In the genomic region with DNA sequence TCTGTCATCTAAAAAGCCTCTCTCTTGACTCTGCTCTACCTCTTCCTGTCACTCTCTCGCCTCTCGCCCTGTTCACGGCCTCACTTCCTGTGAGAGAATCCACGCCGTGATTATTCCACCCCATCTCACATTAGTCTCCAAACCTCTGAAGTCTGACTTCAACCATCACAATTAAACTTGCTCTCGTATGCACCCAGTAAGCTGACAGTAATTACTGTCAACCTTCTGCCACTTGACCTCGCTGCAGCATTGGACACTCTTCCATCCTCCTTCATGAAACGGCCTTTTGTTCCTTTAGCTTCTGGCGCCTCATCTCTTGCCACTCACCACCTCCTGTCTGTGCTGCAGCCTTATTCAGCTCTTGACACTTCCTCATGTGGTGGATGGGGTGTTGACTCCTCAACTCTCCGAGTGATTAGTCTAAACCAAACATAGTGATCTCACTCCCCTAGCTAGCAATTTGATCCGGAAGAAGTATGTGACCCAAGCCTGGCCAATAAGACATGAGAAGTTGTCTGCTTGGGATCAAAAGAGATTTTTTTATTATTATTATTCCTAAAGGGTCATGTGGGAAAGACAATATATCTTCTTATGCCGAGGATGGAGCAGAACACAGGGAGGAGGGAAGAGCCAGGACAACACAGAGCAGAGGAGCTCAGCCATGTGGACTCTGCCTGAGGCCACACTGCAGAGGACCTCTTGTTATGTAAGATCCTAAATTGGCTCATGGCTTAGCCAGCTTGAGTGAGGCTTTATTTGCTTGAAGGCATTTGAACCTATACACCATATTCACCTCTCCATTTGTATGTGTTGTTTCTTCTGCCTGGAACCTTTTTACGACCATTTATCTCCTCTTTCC, we compare ENCODE assay signal across 12 cellular contexts. TPM values are rescaled to one million over a fixed set of nuclear protein-coding genes. Genes with fewer than 3 reads are reported as not detected.
DNase-seq lines count a peak whose midpoint lies in the region; ATAC-seq and TF ChIP-seq lines count a peak whose summit lies in the region.
"Had no signal": no experiment of that assay in that cellular context is flagged by ENCODE, and none has a peak within 500 bp of the region (broad histone marks: within the 10 kb centered on the region; RNA-seq: fewer than 3 reads in every experiment).

No MANE protein-coding gene starts in this region.

- peak; percentile 66 for ATAC-seq in CD4-positive, alpha-beta T cell (ENCODE audit: poor library complexity)
- ATAC-seq in GM21825 (IDR thresholded peaks at IDR 0.05; ENCODE audit: unreplicated experiment) = no peak
- ATAC-seq: stimulated activated naive B cell treated with anti-CD40 and anti-IgM and Interleukin-4, amounts not matched to agents 10 μg/mL and 1 μg/mL and 100 μg/mL, for 72 hours had no signal

- no peak overlapping the region for H2BK5ac ChIP-seq in mesenchymal stem cell (ENCODE audit: low read depth, low read length, poor library complexity, severe bottlenecking)

- H3K27me3 Mint-ChIP-seq in CD4-positive, alpha-beta T cell = no peaks in the 10 kb centered on the region
- no peaks in the 10 kb centered on the region for H3K27me3 Mint-ChIP-seq in IgD-negative memory B cell
- no peaks in the 10 kb centered on the region for H3K27me3 Mint-ChIP-seq in activated T-helper 1 cell treated with anti-CD3 and anti-CD28 coated beads, Interleukin-12 subunit alpha, Interleukin-12 subunit beta, Interleukin-2, Interleukin-4 antibody, amounts not matched to agents 30 ng/mL and 10 ng/mL and 1 ng/mL, durations not matched to agents 14 hours and 24 hours and 36 hours (ENCODE audit: insufficient read depth)
- H3K27me3 Mint-ChIP-seq: stimulated activated naive B cell treated with anti-CD40 and anti-IgM and Interleukin-4, amounts not matched to agents 10 μg/mL and 1 μg/mL and 100 μg/mL, for 72 hours had no signal

- H3K9me3 ChIP-seq in CD4-positive, alpha-beta T cell (ENCODE audit: control insufficient read depth, low read length) = peaks cover 3% of the 10 kb centered on the region
- H3K9me3 ChIP-seq in mesenchymal stem cell (ENCODE audit: control insufficient read depth, low read length) (peaks cover 3% of the 10 kb centered on the region), ovary (no peaks in the 10 kb centered on the region)

- TF ChIP-seq CTCF in CD4-positive, alpha-beta T cell (IDR thresholded peaks at IDR 0.05) = no peak
- no peak for TF ChIP-seq CTCF in ovary (IDR thresholded peaks at IDR 0.05)

- H3K4me3 Mint-ChIP-seq in CD4-positive, alpha-beta T cell = peak overlapping the region; percentile 21
- H3K4me3 Mint-ChIP-seq in IgD-negative memory B cell = peak overlapping the region in 3 of 4 donors; percentile 10 to 77 (median 69)
- H3K4me3 Mint-ChIP-seq in activated T-helper 1 cell treated with anti-CD3 and anti-CD28 coated beads, Interleukin-12 subunit alpha, Interleukin-12 subunit beta, Interleukin-2, Interleukin-4 antibody, amounts not matched to agents 30 ng/mL and 10 ng/mL and 1 ng/mL, durations not matched to agents 14 hours and 24 hours and 36 hours = peak overlapping the region; percentile 63
- H3K4me3 Mint-ChIP-seq: stimulated activated naive B cell treated with anti-CD40 and anti-IgM and Interleukin-4, amounts not matched to agents 10 μg/mL and 1 μg/mL and 100 μg/mL, for 72 hours had no signal

- DNase-seq in CD4-positive, alpha-beta T cell = peak in 5 of 10 experiments; percentile 13 to 37 (median 22)
- DNase-seq in activated T-helper 1 cell treated with anti-CD3 and anti-CD28 coated beads, Interleukin-12 subunit alpha, Interleukin-12 subunit beta, Interleukin-2, Interleukin-4 antibody, amounts not matched to agents 30 ng/mL and 10 ng/mL and 1 ng/mL, durations not matched to agents 14 hours and 24 hours and 36 hours (ENCODE audit: low spot score) = no peak
- no peak for DNase-seq in mesenchymal stem cell
- no peak for DNase-seq in ureter (ENCODE audit: low spot score)
- no peak for DNase-seq in germinal center (ENCODE audit: low spot score)
- no peak for DNase-seq in ovary
- DNase-seq: C1 segment of cervical spinal cord; cerebellar nuclear complex; NCI-H1105 treated with DMSO at 0.1 percent for 48 hours; stimulated activated naive B cell treated with anti-CD40 and anti-IgM and Interleukin-4, amounts not matched to agents 10 μg/mL and 1 μg/mL and 100 μg/mL, for 72 hours had no signal

- H3K4me2 ChIP-seq in mesenchymal stem cell (ENCODE audit: low read length, poor library complexity, severe bottlenecking) = no peak overlapping the region

- H2AK5ac ChIP-seq in mesenchymal stem cell (ENCODE audit: low read length, severe bottlenecking) = no peak overlapping the region

- CTCF ChIA-PET in CD4-positive, alpha-beta T cell (lab: Charles Lee) = no interaction called here

- peak overlapping the region; percentile 21 for H3K27ac Mint-ChIP-seq in CD4-positive, alpha-beta T cell
- peak overlapping the region in 2 of 3 donors; percentile 0 to 68 for H3K27ac Mint-ChIP-seq in IgD-negative memory B cell
- H3K27ac Mint-ChIP-seq in activated T-helper 1 cell treated with anti-CD3 and anti-CD28 coated beads, Interleukin-12 subunit alpha, Interleukin-12 subunit beta, Interleukin-2, Interleukin-4 antibody, amounts not matched to agents 30 ng/mL and 10 ng/mL and 1 ng/mL, durations not matched to agents 14 hours and 24 hours and 36 hours = peak overlapping the region; percentile 87
- H3K27ac Mint-ChIP-seq: stimulated activated naive B cell treated with anti-CD40 and anti-IgM and Interleukin-4, amounts not matched to agents 10 μg/mL and 1 μg/mL and 100 μg/mL, for 72 hours had no signal

- H2AFZ ChIP-seq in mesenchymal stem cell (ENCODE audit: low read depth, low read length) = no peak overlapping the region

- H3K23ac ChIP-seq in mesenchymal stem cell (ENCODE audit: low read length in 2 of 2) = no peak overlapping the region

- H4K91ac ChIP-seq in mesenchymal stem cell (ENCODE audit: low read length) = peak overlapping the region; percentile 39

- no peaks in the 10 kb centered on the region for H3K36me3 Mint-ChIP-seq in CD4-positive, alpha-beta T cell (ENCODE audit: low read depth)
- H3K36me3 Mint-ChIP-seq in IgD-negative memory B cell = no peaks in the 10 kb centered on the region
- peaks cover 19% of the 10 kb centered on the region for H3K36me3 Mint-ChIP-seq in activated T-helper 1 cell treated with anti-CD3 and anti-CD28 coated beads, Interleukin-12 subunit alpha, Interleukin-12 subunit beta, Interleukin-2, Interleukin-4 antibody, amounts not matched to agents 30 ng/mL and 10 ng/mL and 1 ng/mL, durations not matched to agents 14 hours and 24 hours and 36 hours (ENCODE audit: low read depth)

- no peak overlapping the region for H2BK15ac ChIP-seq in mesenchymal stem cell (ENCODE audit: low read depth, poor library complexity, severe bottlenecking)

- H3K14ac ChIP-seq in mesenchymal stem cell (ENCODE audit: low read length in 2 of 2) = no peak overlapping the region

- peak overlapping the region; percentile 38 to 42 for H2BK12ac ChIP-seq in mesenchymal stem cell (ENCODE audit: low read length in 2 of 2)

- intact Hi-C loops in CD4-positive, alpha-beta T cell (cut with DNase I, micrococcal nuclease) = no loop called here
- intact Hi-C loops in activated T-helper 1 cell treated with anti-CD3 and anti-CD28 coated beads, Interleukin-12 subunit alpha, Interleukin-12 subunit beta, Interleukin-2, Interleukin-4 antibody, amounts not matched to agents 30 ng/mL and 10 ng/mL and 1 ng/mL, durations not matched to agents 14 hours and 24 hours and 36 hours (cut with micrococcal nuclease) = no loop called here
- intact Hi-C loops in ovary (cut with DNase I) = no loop called here

- H2BK120ac ChIP-seq in mesenchymal stem cell (ENCODE audit: low read depth, low read length) = peak overlapping the region; percentile 5

- H3K4me1 Mint-ChIP-seq in CD4-positive, alpha-beta T cell (ENCODE audit: low read depth) = peaks cover 42% of the 10 kb centered on the region
- peaks cover 10 to 18% (median 16%) of the 10 kb centered on the region in 3 donors for H3K4me1 Mint-ChIP-seq in IgD-negative memory B cell
- peaks cover 41% of the 10 kb centered on the region for H3K4me1 Mint-ChIP-seq in activated T-helper 1 cell treated with anti-CD3 and anti-CD28 coated beads, Interleukin-12 subunit alpha, Interleukin-12 subunit beta, Interleukin-2, Interleukin-4 antibody, amounts not matched to agents 30 ng/mL and 10 ng/mL and 1 ng/mL, durations not matched to agents 14 hours and 24 hours and 36 hours (ENCODE audit: low read depth)

- H3K4me1 ChIP-seq in mesenchymal stem cell (ENCODE audit: control insufficient read depth, insufficient read depth, low read depth, low read length) (no peaks in the 10 kb centered on the region), ovary (ENCODE audit: insufficient read depth) (no peaks in the 10 kb centered on the region)

- H3K79me1 ChIP-seq in mesenchymal stem cell (replicated peaks; ENCODE audit: low read length, poor library complexity, severe bottlenecking) = no peaks in the 10 kb centered on the region

- no peak overlapping the region for H3K9ac ChIP-seq in mesenchymal stem cell (ENCODE audit: low read length)

- H3K4me3 ChIP-seq in mesenchymal stem cell (ENCODE audit: insufficient read depth in 1 of 2, low read depth in 1 of 2, low read length in 2 of 2) (no peak overlapping the region), ovary (no peak overlapping the region)

- H3K27ac ChIP-seq in CD4-positive, alpha-beta T cell (ENCODE audit: low read depth, low read length) = no peak overlapping the region
- H3K27ac ChIP-seq in mesenchymal stem cell (ENCODE audit: low read length, poor library complexity, severe bottlenecking) (no peak overlapping the region), ovary (no peak overlapping the region)

- peak overlapping the region in 1 of 2 experiments; percentile 34 for H3K18ac ChIP-seq in mesenchymal stem cell (ENCODE audit: low read depth in 1 of 2, low read length in 2 of 2)

- no peak overlapping the region for H3K4ac ChIP-seq in mesenchymal stem cell (ENCODE audit: low read depth in 1 of 2, low read length in 2 of 2)

- H3K9me3 Mint-ChIP-seq in CD4-positive, alpha-beta T cell = peaks cover 2% of the 10 kb centered on the region
- H3K9me3 Mint-ChIP-seq in IgD-negative memory B cell = peaks cover 0 to 9% (median 2%) of the 10 kb centered on the region in 3 donors
- H3K9me3 Mint-ChIP-seq in activated T-helper 1 cell treated with anti-CD3 and anti-CD28 coated beads, Interleukin-12 subunit alpha, Interleukin-12 subunit beta, Interleukin-2, Interleukin-4 antibody, amounts not matched to agents 30 ng/mL and 10 ng/mL and 1 ng/mL, durations not matched to agents 14 hours and 24 hours and 36 hours = peaks cover 12% of the 10 kb centered on the region

- TF ChIP-seq EP300 in ovary (IDR thresholded peaks at IDR 0.05) = no peak

- POLR2A ChIA-PET in CD4-positive, alpha-beta T cell (lab: Charles Lee) = interaction anchor here (1.1 to 2.0 kb wide), 4 partner anchors 12 to 471 kb away, joined by 3 to 10 read pairs (median 4); a partner anchor contains a TSS

- no peaks in the 10 kb centered on the region for H3K27me3 ChIP-seq in CD4-positive, alpha-beta T cell (ENCODE audit: control insufficient read depth, insufficient read depth, low read length)
- H3K27me3 ChIP-seq in mesenchymal stem cell (ENCODE audit: control insufficient read depth in 1 of 2, insufficient read depth in 1 of 2, low read length in 2 of 2) (no peaks in the 10 kb centered on the region), ovary (no peaks in the 10 kb centered on the region)

- 74% methylated on average over 13 of the region's 13 CpGs for WGBS in mesenchymal stem cell
- 88 to 92% (median 90%) methylated on average over 13 of the region's 13 CpGs for WGBS in ovary, 3 donors

- peak overlapping the region; percentile 37 for H4K8ac ChIP-seq in mesenchymal stem cell (ENCODE audit: low read length)

- H3K36me3 ChIP-seq in mesenchymal stem cell (ENCODE audit: control insufficient read depth in 1 of 2, insufficient read depth in 2 of 2, low read depth in 1 of 2, low read length in 2 of 2) (no peaks in the 10 kb centered on the region), ovary (no peaks in the 10 kb centered on the region)

- TF ChIP-seq POLR2A in ovary (IDR thresholded peaks at IDR 0.05) = no peak

RNA-seq across cellular contexts. Expression of a gene that starts 38.4 kb away (rescaled TPM):
- total RNA-seq in CD4-positive, alpha-beta T cell = 1 to 10 TPM in 1 of 2 experiments, under 1 TPM in 1; 0.98 to 1.3 TPM
- 2.0 TPM for polyA plus RNA-seq in IgD-negative memory B cell
- 13.2 and 15.2 TPM in 2 replicates for total RNA-seq in activated T-helper 1 cell treated with anti-CD3 and anti-CD28 coated beads, Interleukin-12 subunit alpha, Interleukin-12 subunit beta, Interleukin-2, Interleukin-4 antibody, amounts not matched to agents 30 ng/mL and 10 ng/mL and 1 ng/mL, durations not matched to agents 14 hours and 24 hours and 36 hours
- 35.3 TPM for polyA plus RNA-seq in mesenchymal stem cell (2013, experiment 1 of 2)
- polyA plus RNA-seq in mesenchymal stem cell (2013, experiment 2 of 2) = 35.3 TPM
- 87.6 TPM for total RNA-seq in ureter
- 10 to 100 TPM; 17.6 to 34.7 (median 27.3) TPM for total RNA-seq in ovary
- 10 to 100 TPM; 15.8 to 32.1 TPM for polyA plus RNA-seq in ovary

RNA-seq across cellular contexts. Expression of a gene that starts 56.0 kb away (rescaled TPM):
- 10 to 100 TPM; 77.1 to 83.0 TPM for total RNA-seq in CD4-positive, alpha-beta T cell
- polyA plus RNA-seq in IgD-negative memory B cell = 1.9 TPM
- total RNA-seq in activated T-helper 1 cell treated with anti-CD3 and anti-CD28 coated beads, Interleukin-12 subunit alpha, Interleukin-12 subunit beta, Interleukin-2, Interleukin-4 antibody, amounts not matched to agents 30 ng/mL and 10 ng/mL and 1 ng/mL, durations not matched to agents 14 hours and 24 hours and 36 hours = 57.4 and 62.1 TPM in 2 replicates
- 1.1 TPM for polyA plus RNA-seq in mesenchymal stem cell (2013, experiment 1 of 2)
- polyA plus RNA-seq in mesenchymal stem cell (2013, experiment 2 of 2) = 1.0 TPM
- total RNA-seq in ureter = 5.3 TPM
- total RNA-seq in ovary = 1 to 10 TPM in 6 of 7 donors, under 1 TPM in 1; 0.52 to 3.0 (median 1.5) TPM
- polyA plus RNA-seq in ovary = 1 to 10 TPM; 1.3 to 3.6 TPM

Comparison
In these comparisons a context has a peak if more than half of its experiments do, and no peak if none do; other contexts are left out.
1. H3K27ac Mint-ChIP-seq: peak in every context shown above with its lines; median percentile 87 in activated T-helper 1 cell treated with anti-CD3 and anti-CD28 coated beads, Interleukin-12 subunit alpha, Interleukin-12 subunit beta, Interleukin-2, Interleukin-4 antibody, amounts not matched to agents 30 ng/mL and 10 ng/mL and 1 ng/mL, durations not matched to agents 14 hours and 24 hours and 36 hours; 34 in IgD-negative memory B cell; 21 in CD4-positive, alpha-beta T cell.